1 cellular context compared by ENCODE assay signal in the genomic region with DNA sequence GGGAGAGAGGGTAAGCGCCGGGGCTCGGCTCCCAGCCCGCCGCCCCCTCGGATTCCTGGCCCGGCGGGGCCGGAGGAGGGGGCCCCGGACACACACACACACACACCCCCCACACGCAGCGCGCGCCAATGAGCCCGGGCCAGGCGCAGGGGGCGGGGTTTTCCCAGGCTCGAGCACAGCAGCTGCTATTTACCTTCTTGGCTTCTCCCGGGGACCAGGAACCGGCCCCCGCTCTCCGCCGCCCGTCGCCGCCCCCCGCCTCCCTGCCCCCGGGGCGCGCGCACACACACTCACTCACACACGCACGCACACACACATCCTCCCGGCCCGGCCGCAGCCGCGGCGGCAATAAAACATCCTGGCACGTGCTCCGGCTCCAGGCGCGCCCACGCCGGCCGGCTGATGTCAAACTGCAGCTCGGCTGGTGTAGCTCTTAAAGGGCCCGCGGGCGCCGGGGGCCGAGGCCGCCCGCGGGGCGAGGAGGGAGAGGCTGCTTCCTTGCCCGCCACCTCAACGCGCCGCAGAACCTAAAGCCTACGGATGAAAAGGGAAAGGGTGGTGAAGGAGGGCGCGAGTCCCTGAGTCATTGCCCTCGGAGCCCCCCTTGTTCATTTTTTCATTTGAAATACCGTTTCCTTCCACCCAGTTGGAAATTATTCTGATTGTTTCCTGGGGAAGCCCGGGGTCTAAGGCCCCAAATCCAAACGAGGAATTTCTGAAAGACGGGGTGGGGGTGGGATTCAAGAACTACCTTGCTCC.
TF ChIP-seq lines count a peak whose summit lies in the region.

No MANE protein-coding gene starts in this region.

TF ChIP-seq in Ishikawa, 13 proteins besides CTCF, POLR2A, EP300 and RAD21 (continued from another document):
- TF ChIP-seq, protein P1, sequence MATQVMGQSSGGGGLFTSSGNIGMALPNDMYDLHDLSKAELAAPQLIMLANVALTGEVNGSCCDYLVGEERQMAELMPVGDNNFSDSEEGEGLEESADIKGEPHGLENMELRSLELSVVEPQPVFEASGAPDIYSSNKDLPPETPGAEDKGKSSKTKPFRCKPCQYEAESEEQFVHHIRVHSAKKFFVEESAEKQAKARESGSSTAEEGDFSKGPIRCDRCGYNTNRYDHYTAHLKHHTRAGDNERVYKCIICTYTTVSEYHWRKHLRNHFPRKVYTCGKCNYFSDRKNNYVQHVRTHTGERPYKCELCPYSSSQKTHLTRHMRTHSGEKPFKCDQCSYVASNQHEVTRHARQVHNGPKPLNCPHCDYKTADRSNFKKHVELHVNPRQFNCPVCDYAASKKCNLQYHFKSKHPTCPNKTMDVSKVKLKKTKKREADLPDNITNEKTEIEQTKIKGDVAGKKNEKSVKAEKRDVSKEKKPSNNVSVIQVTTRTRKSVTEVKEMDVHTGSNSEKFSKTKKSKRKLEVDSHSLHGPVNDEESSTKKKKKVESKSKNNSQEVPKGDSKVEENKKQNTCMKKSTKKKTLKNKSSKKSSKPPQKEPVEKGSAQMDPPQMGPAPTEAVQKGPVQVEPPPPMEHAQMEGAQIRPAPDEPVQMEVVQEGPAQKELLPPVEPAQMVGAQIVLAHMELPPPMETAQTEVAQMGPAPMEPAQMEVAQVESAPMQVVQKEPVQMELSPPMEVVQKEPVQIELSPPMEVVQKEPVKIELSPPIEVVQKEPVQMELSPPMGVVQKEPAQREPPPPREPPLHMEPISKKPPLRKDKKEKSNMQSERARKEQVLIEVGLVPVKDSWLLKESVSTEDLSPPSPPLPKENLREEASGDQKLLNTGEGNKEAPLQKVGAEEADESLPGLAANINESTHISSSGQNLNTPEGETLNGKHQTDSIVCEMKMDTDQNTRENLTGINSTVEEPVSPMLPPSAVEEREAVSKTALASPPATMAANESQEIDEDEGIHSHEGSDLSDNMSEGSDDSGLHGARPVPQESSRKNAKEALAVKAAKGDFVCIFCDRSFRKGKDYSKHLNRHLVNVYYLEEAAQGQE (IDR thresholded peaks at IDR 0.05; ENCODE audit: low read depth) = no peak; the same call in 1 of the 2 replicates
- TF ChIP-seq ZBTB7A (IDR thresholded peaks at IDR 0.05; ENCODE audit: low read depth) (0 out of 2 replicates have a peak, but pooled peaks have one; percentile 71), TEAD4 (IDR thresholded peaks at IDR 0.05) (peak; percentile 96), YY1 (IDR thresholded peaks at IDR 0.05; ENCODE audit: low read depth) (peak; percentile 44; the same call in 1 of the 2 replicates), MAX (IDR thresholded peaks at IDR 0.05) (peak; percentile 98), TAF1 (IDR thresholded peaks at IDR 0.05; ENCODE audit: low read depth) (no peak), FOXM1 (IDR thresholded peaks at IDR 0.05; ENCODE audit: borderline replicate concordance, low read depth) (peak; percentile 95), CEBPB (IDR thresholded peaks at IDR 0.05) (peak; percentile 52; the same call in 1 of the 2 replicates)
- TF ChIP-seq, protein P2, sequence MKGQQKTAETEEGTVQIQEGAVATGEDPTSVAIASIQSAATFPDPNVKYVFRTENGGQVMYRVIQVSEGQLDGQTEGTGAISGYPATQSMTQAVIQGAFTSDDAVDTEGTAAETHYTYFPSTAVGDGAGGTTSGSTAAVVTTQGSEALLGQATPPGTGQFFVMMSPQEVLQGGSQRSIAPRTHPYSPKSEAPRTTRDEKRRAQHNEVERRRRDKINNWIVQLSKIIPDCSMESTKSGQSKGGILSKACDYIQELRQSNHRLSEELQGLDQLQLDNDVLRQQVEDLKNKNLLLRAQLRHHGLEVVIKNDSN (IDR thresholded peaks at IDR 0.05) = peak; percentile 86
